Comparison of ENCODE assay signal across 8 cellular contexts in the genomic region with DNA sequence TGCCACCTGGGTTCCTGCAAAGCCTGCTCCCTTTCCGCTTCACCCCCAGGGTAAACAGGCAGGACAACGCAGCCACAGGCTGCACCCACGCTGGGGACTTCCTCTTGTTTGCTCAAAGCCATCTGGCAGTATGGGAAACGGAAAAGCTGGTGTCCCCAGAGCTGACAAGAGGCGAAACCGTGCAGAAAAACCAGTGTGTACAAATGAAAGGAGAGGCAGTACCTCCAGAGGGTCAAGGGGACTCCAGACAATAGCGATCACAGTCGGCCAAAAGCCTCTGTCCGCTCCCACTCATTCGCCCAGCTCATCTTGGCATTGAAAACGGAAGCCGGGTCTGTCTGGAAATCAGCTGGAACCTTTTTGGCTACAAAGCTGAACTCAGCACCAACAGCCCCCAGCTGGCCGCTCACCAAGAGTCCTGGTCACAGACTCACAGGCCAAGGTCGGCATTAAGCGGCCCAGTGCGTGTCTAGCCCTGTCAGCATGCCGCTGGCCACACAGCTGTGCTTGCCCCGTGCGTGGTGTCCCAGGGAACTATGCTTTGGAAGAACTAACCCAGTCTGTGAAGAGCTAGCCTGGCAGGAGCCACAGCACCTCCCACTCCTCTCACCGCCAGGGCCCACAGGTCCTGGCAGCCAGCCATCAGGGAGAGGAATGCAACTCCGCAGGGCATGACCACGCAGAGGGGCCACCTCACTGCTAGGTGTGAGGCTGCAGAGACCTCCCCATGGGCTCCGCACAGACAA. TPM values are rescaled to one million over a fixed set of nuclear protein-coding genes. Genes with fewer than 3 reads are reported as not detected.
DNase-seq lines count a peak whose midpoint lies in the region; TF ChIP-seq lines count a peak whose summit lies in the region.

No MANE protein-coding gene starts in this region.

- DNase-seq in EH (ENCODE audit: low read depth): peak; percentile 97
- peak; percentile 68 for DNase-seq in NCI-H2029 treated with DMSO at 0.1 percent for 48 hours (lab: John Stamatoyannopoulos, UW)
- peak; percentile 42 to 59 for DNase-seq in breast epithelium (ENCODE audit: low spot score in 2 of 2)
- DNase-seq in LoVo (ENCODE audit: low spot score): no peak
- no peak for DNase-seq in NCI-H526 treated with DMSO at 0.1 percent for 48 hours (lab: John Stamatoyannopoulos, UW)
- DNase-seq in NCI-H1436 treated with DMSO at 0.1 percent for 48 hours (lab: John Stamatoyannopoulos, UW): no peak

- 5% methylated on average over 23 of the region's 23 CpGs for WGBS in liver
- WGBS in thymus: 13% methylated on average over 23 of the region's 23 CpGs

- intact Hi-C loops in breast epithelium (cut with DNase I; ENCODE audit: low total_unique reads): no loop called here

- TF ChIP-seq POLR2A in breast epithelium (IDR thresholded peaks at IDR 0.05): no peak

- peaks cover 18 to 31% of the 10 kb centered on the region in 2 donors for H3K4me1 ChIP-seq in breast epithelium
- H3K4me1 ChIP-seq in liver (ENCODE audit: control insufficient read depth in 4 of 4, insufficient read depth in 4 of 4, low read length in 3 of 4): peaks cover 32 to 83% (median 68%) of the 10 kb centered on the region in 4 donors
- H3K4me1 ChIP-seq in thymus (ENCODE audit: control insufficient read depth, insufficient read depth, low read length): peaks cover 17% of the 10 kb centered on the region

- no peaks in the 10 kb centered on the region for H3K36me3 ChIP-seq in breast epithelium
- no peaks in the 10 kb centered on the region for H3K36me3 ChIP-seq in liver (ENCODE audit: control insufficient read depth in 4 of 4, insufficient read depth in 3 of 4, low read depth in 1 of 4, low read length in 3 of 4)
- no peaks in the 10 kb centered on the region for H3K36me3 ChIP-seq in thymus (ENCODE audit: control insufficient read depth, insufficient read depth)

- H3K27ac ChIP-seq in breast epithelium (peak overlapping the region; percentile 77 to 82), liver (ENCODE audit: low read depth in 1 of 2, low read length in 2 of 2) (peak overlapping the region; percentile 81 to 86), thymus (ENCODE audit: low read depth) (peak overlapping the region; percentile 4)

- no peaks in the 10 kb centered on the region for H3K27me3 ChIP-seq in breast epithelium
- H3K27me3 ChIP-seq in liver (ENCODE audit: control insufficient read depth in 4 of 4, insufficient read depth in 4 of 4, low read length in 3 of 4): no peaks in the 10 kb centered on the region
- no peaks in the 10 kb centered on the region for H3K27me3 ChIP-seq in thymus (ENCODE audit: control insufficient read depth, insufficient read depth)

- H3K9me3 ChIP-seq in breast epithelium (no peaks in the 10 kb centered on the region), liver (ENCODE audit: control insufficient read depth in 4 of 4, low read length in 3 of 4) (no peaks in the 10 kb centered on the region), thymus (ENCODE audit: control insufficient read depth) (no peaks in the 10 kb centered on the region)

- H3K4me3 ChIP-seq in breast epithelium (peak overlapping the region in 2 of 3 donors; percentile 24 to 55), liver (ENCODE audit: low read depth in 1 of 3, low read length in 3 of 3) (no peak overlapping the region), thymus (ENCODE audit: low read length) (peak overlapping the region; percentile 12)

- peak overlapping the region; percentile 16 to 60 for H3K9ac ChIP-seq in liver (ENCODE audit: low read depth in 1 of 2, low read length in 2 of 2)

- peak; percentile 8 to 50 for TF ChIP-seq RAD21 in liver (IDR thresholded peaks at IDR 0.05)

- TF ChIP-seq CTCF in breast epithelium (IDR thresholded peaks at IDR 0.05) (no peak), liver (IDR thresholded peaks at IDR 0.05; ENCODE audit: low read depth, low read length, missing input control) (no peak)

TF ChIP-seq in liver, 16 proteins besides CTCF, POLR2A, EP300 and RAD21:
- TF ChIP-seq, protein P1, sequence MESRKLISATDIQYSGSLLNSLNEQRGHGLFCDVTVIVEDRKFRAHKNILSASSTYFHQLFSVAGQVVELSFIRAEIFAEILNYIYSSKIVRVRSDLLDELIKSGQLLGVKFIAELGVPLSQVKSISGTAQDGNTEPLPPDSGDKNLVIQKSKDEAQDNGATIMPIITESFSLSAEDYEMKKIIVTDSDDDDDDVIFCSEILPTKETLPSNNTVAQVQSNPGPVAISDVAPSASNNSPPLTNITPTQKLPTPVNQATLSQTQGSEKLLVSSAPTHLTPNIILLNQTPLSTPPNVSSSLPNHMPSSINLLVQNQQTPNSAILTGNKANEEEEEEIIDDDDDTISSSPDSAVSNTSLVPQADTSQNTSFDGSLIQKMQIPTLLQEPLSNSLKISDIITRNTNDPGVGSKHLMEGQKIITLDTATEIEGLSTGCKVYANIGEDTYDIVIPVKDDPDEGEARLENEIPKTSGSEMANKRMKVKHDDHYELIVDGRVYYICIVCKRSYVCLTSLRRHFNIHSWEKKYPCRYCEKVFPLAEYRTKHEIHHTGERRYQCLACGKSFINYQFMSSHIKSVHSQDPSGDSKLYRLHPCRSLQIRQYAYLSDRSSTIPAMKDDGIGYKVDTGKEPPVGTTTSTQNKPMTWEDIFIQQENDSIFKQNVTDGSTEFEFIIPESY (IDR thresholded peaks at IDR 0.05): no peak
- TF ChIP-seq FOXA2 (IDR thresholded peaks at IDR 0.05) (peak; percentile 7), HNF4A (conservative IDR thresholded peaks at IDR 0.05) (peak; percentile 70 to 73), REST (IDR thresholded peaks at IDR 0.05) (no peak), EGR1 (IDR thresholded peaks at IDR 0.05; ENCODE audit: low read depth in 2 of 2) (peak; percentile 34 to 57), SP1 (IDR thresholded peaks at IDR 0.05) (peak; percentile 76), YY1 (IDR thresholded peaks at IDR 0.05) (no peak), HNF4G (IDR thresholded peaks at IDR 0.05) (no peak), NR2F2 (IDR thresholded peaks at IDR 0.05) (peak; percentile 54), RXRA (IDR thresholded peaks at IDR 0.05) (peak; percentile 62 to 65), MAX (IDR thresholded peaks at IDR 0.05) (peak; percentile 58)

RNA-seq across cellular contexts. Expression of gene TNS3, which starts 10.4 kb away (rescaled TPM):
- 10 to 100 TPM; 41.0 to 78.1 (median 56.2) TPM for total RNA-seq in breast epithelium
- total RNA-seq in liver: 100 to 1,000 TPM in 1 of 2 donors, 10 to 100 TPM in 1; 27.8 to 100 TPM
- polyA plus RNA-seq in liver: 10 to 100 TPM; 16.8 to 31.2 TPM
- polyA plus RNA-seq in thymus: 6.2 TPM

Comparison
In these comparisons a context has a peak if more than half of its experiments do, and no peak if none do; other contexts are left out.
1. DNase-seq: peak in EH (single experiment), NCI-H2029 treated with DMSO at 0.1 percent for 48 hours (single experiment) and breast epithelium (2 of 2); none in LoVo (single experiment), NCI-H526 treated with DMSO at 0.1 percent for 48 hours (single experiment) and NCI-H1436 treated with DMSO at 0.1 percent for 48 hours (single experiment).
2. H3K27ac ChIP-seq: peak in every context shown above with its lines; median percentile 84 in liver; 80 in breast epithelium; 4 in thymus.
3. H3K4me3 ChIP-seq: peak in breast epithelium (2 of 3) and thymus (single experiment); none in liver (0 of 3).